7 cellular contexts compared by ENCODE assay signal in the genomic region with DNA sequence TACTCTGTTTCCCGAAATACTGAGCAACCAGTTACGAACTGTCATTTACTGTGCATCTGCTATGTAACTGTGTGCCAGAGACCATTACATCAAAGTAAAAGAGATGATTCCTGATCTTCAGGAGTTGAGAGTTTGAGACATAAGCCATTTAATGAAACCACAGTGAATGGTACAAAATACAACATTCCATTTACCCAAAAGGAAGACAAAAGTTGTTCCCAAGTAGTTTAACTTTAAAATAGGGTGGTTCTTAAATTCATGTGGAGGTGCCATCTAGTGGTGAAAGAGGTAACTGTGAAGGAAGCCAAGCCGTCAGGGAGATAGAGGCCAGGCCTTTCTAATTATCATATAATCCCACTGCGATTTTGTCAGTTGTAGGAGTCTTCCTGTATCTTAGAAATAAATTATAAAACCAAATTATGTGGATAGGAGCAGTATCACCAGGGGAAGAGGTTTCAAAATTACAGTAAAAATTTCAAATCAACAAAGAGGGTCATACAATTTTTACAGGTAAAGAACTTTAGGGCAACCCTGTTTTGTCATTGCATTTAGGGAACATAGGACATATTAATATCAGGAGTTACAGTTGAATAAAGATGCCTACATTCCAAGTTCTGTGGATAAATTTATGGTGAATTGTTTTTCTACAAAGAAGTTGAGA.
DNase-seq lines count a peak whose midpoint lies in the region; ATAC-seq and TF ChIP-seq lines count a peak whose summit lies in the region.

No MANE protein-coding gene starts in this region.

- no peak for TF ChIP-seq POLR2A in vagina (IDR thresholded peaks at IDR 0.05)

- H3K4me3 ChIP-seq in OCI-LY3 (ENCODE audit: low read length) (no peak overlapping the region), vagina (no peak overlapping the region)

- intact Hi-C loops in vagina (cut with DNase I) = loop anchor here (5.0 to 10.0 kb wide), 2 partner anchors 70 to 353 kb away; a partner anchor contains a TSS

- H3K27ac ChIP-seq in OCI-LY3 (ENCODE audit: low read length) (no peak overlapping the region), vagina (no peak overlapping the region)

- no peak overlapping the region for H3K9ac ChIP-seq in OCI-LY3 (ENCODE audit: low read length)

- DNase-seq in DMS153 (lab: John Stamatoyannopoulos, UW) (peak; percentile 24), HPDE6-E6E7 (ENCODE audit: extremely low spot score) (peak; percentile 21), left lobe of liver (ENCODE audit: low spot score) (no peak), vagina (ENCODE audit: extremely low spot score in 2 of 2) (no peak)
- DNase-seq in central memory CD4-positive, alpha-beta T cell = peak; percentile 39

- no peaks in the 10 kb centered on the region for H3K79me2 ChIP-seq in OCI-LY3 (ENCODE audit: low read length)

- no peak overlapping the region for H2AFZ ChIP-seq in OCI-LY3 (ENCODE audit: low read depth, low read length)

- H3K27me3 ChIP-seq in OCI-LY3 (ENCODE audit: low read depth, low read length) = no peaks in the 10 kb centered on the region
- H3K27me3 ChIP-seq in vagina = no peaks in the 10 kb centered on the region

- TF ChIP-seq CTCF in OCI-LY3 (IDR thresholded peaks at IDR 0.05; ENCODE audit: low read depth, low read length) (peak; percentile 90), vagina (IDR thresholded peaks at IDR 0.05) (peak; percentile 50 to 79 (median 55))

- peak; percentile 76 for ATAC-seq in left lobe of liver
- no peak for ATAC-seq in GM18511 (IDR thresholded peaks at IDR 0.05; ENCODE audit: unreplicated experiment)

- no peaks in the 10 kb centered on the region for H4K20me1 ChIP-seq in OCI-LY3 (ENCODE audit: insufficient read depth, low read length)

- H3K36me3 ChIP-seq in OCI-LY3 (replicated peaks; ENCODE audit: low read depth, low read length) = no peaks in the 10 kb centered on the region
- peaks cover 0 to 38% of the 10 kb centered on the region in 2 donors for H3K36me3 ChIP-seq in vagina

- H3K4me1 ChIP-seq in OCI-LY3 (ENCODE audit: low read length) (peaks cover 32% of the 10 kb centered on the region), vagina (peaks cover 13% of the 10 kb centered on the region)

- H3K9me3 ChIP-seq in OCI-LY3 (ENCODE audit: insufficient read depth, low read length) (no peaks in the 10 kb centered on the region), vagina (no peaks in the 10 kb centered on the region)

- no peak overlapping the region for H3K4me2 ChIP-seq in OCI-LY3 (ENCODE audit: low read length)

Comparison
In these comparisons a context has a peak if more than half of its experiments do, and no peak if none do; other contexts are left out.
1. DNase-seq: peak in DMS153 (single experiment), HPDE6-E6E7 (single experiment) and central memory CD4-positive, alpha-beta T cell (single experiment); none in left lobe of liver (single experiment) and vagina (0 of 2).